Comparison of ENCODE assay signal across 18 cellular contexts in genomic region chr19:46022061-46022430, GRCh38. TPM values are rescaled to one million over a fixed set of nuclear protein-coding genes. Genes with fewer than 3 reads are reported as not detected.
DNase-seq lines count a peak whose midpoint lies in the region; ATAC-seq, FAIRE-seq and TF ChIP-seq lines count a peak whose summit lies in the region.
"Had no signal": no experiment of that assay in that cellular context is flagged by ENCODE, and none has a peak within 500 bp of the region (broad histone marks: within the 10 kb centered on the region; RNA-seq: fewer than 3 reads in every experiment).

No MANE protein-coding gene starts in this region.

- H3K4ac ChIP-seq in neuronal stem cell (ENCODE audit: low read length): no peak overlapping the region

- no peak overlapping the region for H3K9ac ChIP-seq in keratinocyte (ENCODE audit: control insufficient read depth, extremely low read depth, insufficient read depth, low read length)
- H3K9ac ChIP-seq in neuronal stem cell (ENCODE audit: low read depth, low read length, poor library complexity): no peak overlapping the region

- no peak overlapping the region for H3K27ac Mint-ChIP-seq in CD4-positive, alpha-beta T cell

- intact Hi-C loops in CD4-positive, alpha-beta T cell (cut with DNase I, micrococcal nuclease): no loop called here
- intact Hi-C loops in Right ventricle myocardium superior (cut with DNase I): loop anchor here (10.0 kb wide), 1 partner anchor 173 kb away; no protein-coding TSS in a partner anchor

- H2BK15ac ChIP-seq in neuronal stem cell (ENCODE audit: low read length): no peak overlapping the region

- H3K27ac ChIP-seq in CD4-positive, alpha-beta T cell (ENCODE audit: low read depth, low read length): no peak overlapping the region
- H3K27ac ChIP-seq in keratinocyte (ENCODE audit: control insufficient read depth, insufficient read depth, low read length): no peak overlapping the region
- no peak overlapping the region for H3K27ac ChIP-seq in neuronal stem cell (replicated peaks; ENCODE audit: low read length)
- H3K27ac ChIP-seq: SJSA1 had no signal

- no peak overlapping the region for H4K8ac ChIP-seq in neuronal stem cell (ENCODE audit: low read depth, low read length)

- no peak for FAIRE-seq in keratinocyte (lab: Jason Lieb, UNC)
- FAIRE-seq: A204.1 had no signal

- H3K36me3 ChIP-seq in keratinocyte (ENCODE audit: control insufficient read depth in 2 of 2, extremely low read depth in 1 of 2, insufficient read depth in 2 of 2, low read length in 2 of 2) (peaks cover 2 to 3% of the 10 kb centered on the region in 2 experiments), neuronal stem cell (replicated peaks in 1 of 2; ENCODE audit: control insufficient read depth in 2 of 2, insufficient read depth in 2 of 2, low read length in 2 of 2) (peaks cover 8 to 19% of the 10 kb centered on the region in 2 donors)
- H3K36me3 ChIP-seq: BE2C, SJSA1 had no signal

- no peak overlapping the region for H2BK120ac ChIP-seq in neuronal stem cell (ENCODE audit: low read depth, low read length)

- no peaks in the 10 kb centered on the region for H3K9me1 ChIP-seq in keratinocyte (ENCODE audit: control insufficient read depth, extremely low read depth, insufficient read depth, low read length)

- no peak overlapping the region for H2AFZ ChIP-seq in keratinocyte (ENCODE audit: control insufficient read depth, low read length)
- no peak overlapping the region for H2AFZ ChIP-seq in neuronal stem cell (ENCODE audit: low read length)

- H3K14ac ChIP-seq in neuronal stem cell (ENCODE audit: low read length): no peak overlapping the region

- H3K4me3 ChIP-seq in keratinocyte (ENCODE audit: control insufficient read depth in 2 of 3, extremely low read depth in 1 of 3, insufficient read depth in 2 of 3, low read depth in 1 of 3, low read length in 3 of 3): no peak overlapping the region
- H3K4me3 ChIP-seq in neuronal stem cell (ENCODE audit: low read length in 2 of 2): no peak overlapping the region
- H3K4me3 ChIP-seq: SJSA1 had no signal

- H3K4me3 Mint-ChIP-seq in CD4-positive, alpha-beta T cell: peak overlapping the region; percentile 45
- H3K4me3 Mint-ChIP-seq: CD4-positive, alpha-beta memory T cell; H9 had no signal

- H3K4me1 ChIP-seq in keratinocyte (ENCODE audit: control insufficient read depth, extremely low read depth, insufficient read depth, low read length): peaks cover 24% of the 10 kb centered on the region
- H3K4me1 ChIP-seq in neuronal stem cell (ENCODE audit: control insufficient read depth in 2 of 2, insufficient read depth in 1 of 2, low read depth in 1 of 2, low read length in 2 of 2): peaks cover 0 to 5% of the 10 kb centered on the region in 2 donors
- H3K4me1 ChIP-seq: SJSA1 had no signal

- CTCF ChIA-PET in CD4-positive, alpha-beta T cell (lab: Charles Lee): no interaction called here

- DNase-seq in CD4-positive, alpha-beta T cell: no peak
- peak; percentile 19 for DNase-seq in HPDE6-E6E7 (ENCODE audit: extremely low spot score)
- DNase-seq in keratinocyte (ENCODE audit: low read depth, low spot score): no peak
- no peak for DNase-seq in neuronal stem cell (ENCODE audit: low spot score)
- no peak for DNase-seq in Right ventricle myocardium superior
- no peak for DNase-seq in omental fat pad (ENCODE audit: low spot score)
- DNase-seq in activated CD4-positive, alpha-beta T cell treated with anti-CD3 and anti-CD28 coated beads, Interleukin-2, amount 50 U/mL, for 48 hours: no peak
- DNase-seq: BE2C; CD4-positive, alpha-beta memory T cell; DMS53; NCI-H1105; NCI-H2107; NCI-H510A; NCI-H748 treated with DMSO at 0.1 percent for 48 hours had no signal

- peaks cover 19% of the 10 kb centered on the region for H3K4me1 Mint-ChIP-seq in CD4-positive, alpha-beta T cell (ENCODE audit: low read depth)

- H3K27me3 Mint-ChIP-seq in CD4-positive, alpha-beta T cell: peaks cover 32% of the 10 kb centered on the region

- H2BK12ac ChIP-seq in neuronal stem cell (ENCODE audit: low read length): no peak overlapping the region

- peaks cover 2% of the 10 kb centered on the region for H3K79me1 ChIP-seq in neuronal stem cell (ENCODE audit: low read depth, low read length)

- H4K91ac ChIP-seq in neuronal stem cell (ENCODE audit: low read depth, low read length, poor library complexity): peak overlapping the region; percentile 5

- peak overlapping the region; percentile 15 for H2AK5ac ChIP-seq in neuronal stem cell (ENCODE audit: low read depth, low read length)

- H3K36me3 Mint-ChIP-seq in CD4-positive, alpha-beta T cell (ENCODE audit: low read depth): no peaks in the 10 kb centered on the region
- H3K36me3 Mint-ChIP-seq: CD4-positive, alpha-beta memory T cell had no signal

- H3K4me2 ChIP-seq in keratinocyte (ENCODE audit: control insufficient read depth, extremely low read depth, insufficient read depth, low read depth, low read length): peak overlapping the region; percentile 68
- H3K4me2 ChIP-seq in neuronal stem cell (ENCODE audit: insufficient read depth, low read length, poor library complexity, severe bottlenecking): no peak overlapping the region

- H3K9me3 ChIP-seq in CD4-positive, alpha-beta T cell (ENCODE audit: control insufficient read depth, low read length): no peaks in the 10 kb centered on the region
- H3K9me3 ChIP-seq in keratinocyte (ENCODE audit: control insufficient read depth, low read depth, low read length) (no peaks in the 10 kb centered on the region), neuronal stem cell (replicated peaks in 1 of 2; ENCODE audit: control insufficient read depth in 2 of 2, insufficient read depth in 1 of 2, low read depth in 1 of 2, low read length in 2 of 2) (peaks cover 0 to 5% of the 10 kb centered on the region in 2 donors)
- H3K9me3 ChIP-seq: BE2C, SJSA1 had no signal

- H2BK5ac ChIP-seq in neuronal stem cell (ENCODE audit: low read length): peak overlapping the region; percentile 3

- POLR2A ChIA-PET in CD4-positive, alpha-beta T cell (lab: Charles Lee): no interaction called here

- no peaks in the 10 kb centered on the region for H3K9me3 Mint-ChIP-seq in CD4-positive, alpha-beta T cell

- H3K27me3 ChIP-seq in CD4-positive, alpha-beta T cell (ENCODE audit: control insufficient read depth, insufficient read depth, low read length): peaks cover 6% of the 10 kb centered on the region
- H3K27me3 ChIP-seq in keratinocyte (ENCODE audit: control insufficient read depth, extremely low read depth, insufficient read depth, low read length) (peaks cover 10% of the 10 kb centered on the region), neuronal stem cell (ENCODE audit: control insufficient read depth in 3 of 3, insufficient read depth in 3 of 3, low read depth in 1 of 3, low read length in 3 of 3) (no peaks in the 10 kb centered on the region)
- H3K27me3 ChIP-seq: SJSA1 had no signal

- peak overlapping the region; percentile 5 for H3K18ac ChIP-seq in neuronal stem cell (ENCODE audit: low read length)

- no peaks in the 10 kb centered on the region for H3K79me2 ChIP-seq in keratinocyte (ENCODE audit: control insufficient read depth, insufficient read depth, low read length)

- H3K23ac ChIP-seq in neuronal stem cell (ENCODE audit: low read depth, low read length, poor library complexity): no peak overlapping the region

- no CpG with 5 or more reads among the region's 12 CpGs for WGBS in neuronal stem cell (ENCODE audit: extremely low coverage in 2 of 2, insufficient read length in 2 of 2, insufficient replicate concordance in 1 of 2), 2 donors

- no peak for TF ChIP-seq CTCF in CD4-positive, alpha-beta T cell (IDR thresholded peaks at IDR 0.05)
- TF ChIP-seq CTCF in keratinocyte (optimal IDR thresholded peaks at IDR 0.05 in 1 of 3, IDR thresholded peaks at IDR 0.05 in 1 of 3, conservative IDR thresholded peaks at IDR 0.05 in 1 of 3; ENCODE audit: extremely low read depth in 1 of 3, insufficient read depth in 2 of 3, low read length in 3 of 3): no peak
- TF ChIP-seq CTCF in omental fat pad (IDR thresholded peaks at IDR 0.05): no peak

- H4K20me1 ChIP-seq in keratinocyte (ENCODE audit: control insufficient read depth, extremely low read depth, insufficient read depth, low read length): peaks cover 1% of the 10 kb centered on the region

- dilution Hi-C loops in keratinocyte (cut with MboI; ENCODE audit: extremely low pct_ligation_motif_present, low sequenced_read_pairs): no loop called here

- ATAC-seq in CD4-positive, alpha-beta T cell (ENCODE audit: poor library complexity): no peak
- no peak for ATAC-seq in Right ventricle myocardium superior (ENCODE audit: poor library complexity)
- no peak for ATAC-seq in omental fat pad (ENCODE audit: low FRiP score)
- no peak for ATAC-seq in HG02870 (IDR thresholded peaks at IDR 0.05; ENCODE audit: unreplicated experiment)

RNA-seq across cellular contexts. Expression of gene PGLYRP1, which starts 0.8 kb away (rescaled TPM):
- total RNA-seq in CD4-positive, alpha-beta T cell: not detected
- polyA plus RNA-seq in keratinocyte: not detected in 3 replicates
- not detected for polyA plus RNA-seq in keratinocyte (2011; ENCODE audit: low read depth)
- polyA plus RNA-seq in keratinocyte (2011; cell fraction: cytosol; rRNA removed): not detected in 2 replicates
- polyA plus RNA-seq in keratinocyte (2011; cell fraction: nucleus; rRNA removed): not detected in 2 replicates
- polyA plus RNA-seq in keratinocyte (2012; ENCODE audit: low replicate concordance): not detected in 2 replicates
- polyA minus RNA-seq in keratinocyte: not detected in 3 replicates
- polyA minus RNA-seq in keratinocyte (2011; cell fraction: cytosol; rRNA and poly(A)+ RNA removed): not detected
- not detected in 2 replicates for polyA minus RNA-seq in keratinocyte (2011; cell fraction: nucleus; rRNA and poly(A)+ RNA removed)
- not detected for polyA plus RNA-seq in neuronal stem cell (2013, experiment 1 of 2)
- polyA plus RNA-seq in neuronal stem cell (2013, experiment 2 of 2): 0.06 TPM
- total RNA-seq in Right ventricle myocardium superior (not detected), omental fat pad (not detected)
- total RNA-seq: CD4-positive, alpha-beta memory T cell; H9; SJSA1 had no signal
- polyA plus RNA-seq: CD4-positive, alpha-beta memory T cell had no signal

RNA-seq across cellular contexts. Expression of gene IGFL4, which starts 18.8 kb away (rescaled TPM):
- not detected for total RNA-seq in CD4-positive, alpha-beta T cell
- polyA plus RNA-seq in keratinocyte: 0.01 TPM in 1 of 3 replicates, not detected in the others
- polyA plus RNA-seq in keratinocyte (2011; ENCODE audit: low read depth): not detected
- 0.18 TPM in 1 of 2 replicates, not detected in the other for polyA plus RNA-seq in keratinocyte (2011; cell fraction: cytosol; rRNA removed)
- polyA plus RNA-seq in keratinocyte (2011; cell fraction: nucleus; rRNA removed): 0.19 and 0.35 TPM in 2 replicates
- 0.07 and 0.18 TPM in 2 replicates for polyA plus RNA-seq in keratinocyte (2012; ENCODE audit: low replicate concordance)
- polyA minus RNA-seq in keratinocyte: not detected in 3 replicates
- not detected for polyA minus RNA-seq in keratinocyte (2011; cell fraction: cytosol; rRNA and poly(A)+ RNA removed)
- not detected in 2 replicates for polyA minus RNA-seq in keratinocyte (2011; cell fraction: nucleus; rRNA and poly(A)+ RNA removed)
- polyA plus RNA-seq in neuronal stem cell (2013, experiment 1 of 2): 0.61 TPM
- 0.73 TPM for polyA plus RNA-seq in neuronal stem cell (2013, experiment 2 of 2)
- not detected for total RNA-seq in Right ventricle myocardium superior
- not detected for total RNA-seq in omental fat pad
- total RNA-seq: CD4-positive, alpha-beta memory T cell; SJSA1 had no signal
- polyA plus RNA-seq: CD4-positive, alpha-beta memory T cell had no signal

RNA-seq across cellular contexts. Expression of gene CCDC61, which starts 26.8 kb away (rescaled TPM):
- total RNA-seq in CD4-positive, alpha-beta T cell: 1 to 10 TPM; 4.9 to 6.6 TPM
- 5.2 to 6.1 TPM (median 5.8 TPM) in 3 replicates for polyA plus RNA-seq in keratinocyte
- 1.4 TPM for polyA plus RNA-seq in keratinocyte (2011; ENCODE audit: low read depth)
- 1.9 and 3.5 TPM in 2 replicates for polyA plus RNA-seq in keratinocyte (2011; cell fraction: cytosol; rRNA removed)
- polyA plus RNA-seq in keratinocyte (2011; cell fraction: nucleus; rRNA removed): 8.6 and 10.5 TPM in 2 replicates
- 5.0 and 10.0 TPM in 2 replicates for polyA plus RNA-seq in keratinocyte (2012; ENCODE audit: low replicate concordance)
- polyA minus RNA-seq in keratinocyte: 2.7 to 6.8 TPM (median 3.1 TPM) in 3 replicates
- 4.8 TPM for polyA minus RNA-seq in keratinocyte (2011; cell fraction: cytosol; rRNA and poly(A)+ RNA removed)
- 6.1 and 9.0 TPM in 2 replicates for polyA minus RNA-seq in keratinocyte (2011; cell fraction: nucleus; rRNA and poly(A)+ RNA removed)
- 4.5 TPM for polyA plus RNA-seq in neuronal stem cell (2013, experiment 1 of 2)
- polyA plus RNA-seq in neuronal stem cell (2013, experiment 2 of 2): 5.1 TPM
- total RNA-seq in Right ventricle myocardium superior: 6.8 TPM
- total RNA-seq in omental fat pad: 10 to 100 TPM in 1 of 4 donors, 1 to 10 TPM in 3; 3.6 to 10.4 (median 6.1) TPM

RNA-seq across cellular contexts. Expression of gene NOVA2, which starts 48.4 kb away (rescaled TPM):
- total RNA-seq in CD4-positive, alpha-beta T cell: not detected
- not detected in 3 replicates for polyA plus RNA-seq in keratinocyte
- 0.26 TPM for polyA plus RNA-seq in keratinocyte (2011; ENCODE audit: low read depth)
- 0.01 TPM in 1 of 2 replicates, not detected in the other for polyA plus RNA-seq in keratinocyte (2011; cell fraction: cytosol; rRNA removed)
- 0.03 TPM in 2 replicates for polyA plus RNA-seq in keratinocyte (2011; cell fraction: nucleus; rRNA removed)
- 0.17 TPM in 1 of 2 replicates, not detected in the other for polyA plus RNA-seq in keratinocyte (2012; ENCODE audit: low replicate concordance)
- not detected in 3 replicates for polyA minus RNA-seq in keratinocyte
- not detected for polyA minus RNA-seq in keratinocyte (2011; cell fraction: cytosol; rRNA and poly(A)+ RNA removed)
- polyA minus RNA-seq in keratinocyte (2011; cell fraction: nucleus; rRNA and poly(A)+ RNA removed): not detected in 2 replicates
- polyA plus RNA-seq in neuronal stem cell (2013, experiment 1 of 2): 12.8 TPM
- 13.4 TPM for polyA plus RNA-seq in neuronal stem cell (2013, experiment 2 of 2)
- 3.7 TPM for total RNA-seq in Right ventricle myocardium superior
- 10 to 100 TPM in 1 of 4 donors, 1 to 10 TPM in 2, under 1 TPM in 1; 0.74 to 10.9 (median 3.8) TPM for total RNA-seq in omental fat pad
- total RNA-seq: CD4-positive, alpha-beta memory T cell; SJSA1 had no signal
- polyA plus RNA-seq: CD4-positive, alpha-beta memory T cell had no signal
